In genomic region chr11:102453286-102453797, GRCh38 we compare ENCODE assay signal across 8 cellular contexts. TPM values are rescaled to one million over a fixed set of nuclear protein-coding genes. Genes with fewer than 3 reads are reported as not detected.
DNase-seq lines count a peak whose midpoint lies in the region; ATAC-seq and TF ChIP-seq lines count a peak whose summit lies in the region.

No MANE protein-coding gene starts in this region.

- no peaks in the 10 kb centered on the region for H4K20me1 ChIP-seq in fibroblast of lung (ENCODE audit: control insufficient read depth, extremely low read depth, insufficient read depth, low read length)

- H3K9me3 ChIP-seq in cardiac muscle cell (ENCODE audit: low read depth), result no peaks in the 10 kb centered on the region
- H3K9me3 ChIP-seq in WERI-Rb-1 (ENCODE audit: severe bottlenecking), result no peaks in the 10 kb centered on the region
- no peaks in the 10 kb centered on the region for H3K9me3 ChIP-seq in fibroblast of lung (ENCODE audit: control insufficient read depth, insufficient read depth, low read depth, low read length)

- H2AFZ ChIP-seq in fibroblast of lung (ENCODE audit: low read length), result peak overlapping the region; percentile 95

- H3K27me3 ChIP-seq in cardiac muscle cell (no peaks in the 10 kb centered on the region), WERI-Rb-1 (ENCODE audit: insufficient read depth, low read depth, severe bottlenecking) (no peaks in the 10 kb centered on the region), fibroblast of lung (ENCODE audit: control insufficient read depth, insufficient read depth, low read length) (no peaks in the 10 kb centered on the region)

- intact Hi-C loops in cardiac septum (cut with DNase I), result loop anchor here (2.0 kb wide), 1 partner anchor 107 kb away; the partner anchor contains the start of gene BIRC2

- ATAC-seq in GM18873 (IDR thresholded peaks at IDR 0.05; ENCODE audit: low FRiP score, unreplicated experiment), result no peak

- H3K4me1 ChIP-seq in cardiac muscle cell (ENCODE audit: low read depth), result peaks cover 3% of the 10 kb centered on the region
- peaks cover 10% of the 10 kb centered on the region for H3K4me1 ChIP-seq in fibroblast of lung (ENCODE audit: control insufficient read depth, extremely low read depth, insufficient read depth, low read length)

- no peak for TF ChIP-seq CTCF in cardiac muscle cell (IDR thresholded peaks at IDR 0.05; ENCODE audit: low read depth, low read length)
- TF ChIP-seq CTCF in WERI-Rb-1 (IDR thresholded peaks at IDR 0.05; ENCODE audit: low read depth, low read length), result no peak
- TF ChIP-seq CTCF in fibroblast of lung (conservative IDR thresholded peaks at IDR 0.05 in 1 of 2, IDR thresholded peaks at IDR 0.05 in 1 of 2; ENCODE audit: low read depth in 1 of 2, low read length in 2 of 2), result no peak

- H3K4me3 ChIP-seq in cardiac muscle cell (peak overlapping the region; percentile 93), WERI-Rb-1 (ENCODE audit: low read depth, low read length) (peak overlapping the region; percentile 95), fibroblast of lung (replicated peaks in 1 of 4; ENCODE audit: control extremely low read depth in 1 of 4, insufficient read depth in 1 of 4, low read depth in 3 of 4, low read length in 4 of 4) (peak overlapping the region; percentile 73 to 91 (median 84))

- peak overlapping the region; percentile 87 for H3K27ac ChIP-seq in cardiac muscle cell
- peak overlapping the region; percentile 93 for H3K27ac ChIP-seq in WERI-Rb-1
- peak overlapping the region; percentile 87 for H3K27ac ChIP-seq in fibroblast of lung (ENCODE audit: insufficient read depth, low read length)

- H3K79me2 ChIP-seq in fibroblast of lung (ENCODE audit: control insufficient read depth, insufficient read depth, low read length), result peaks cover 33% of the 10 kb centered on the region

- H3K36me3 ChIP-seq in cardiac muscle cell, result no peaks in the 10 kb centered on the region
- peaks cover 10% of the 10 kb centered on the region for H3K36me3 ChIP-seq in WERI-Rb-1
- no peaks in the 10 kb centered on the region for H3K36me3 ChIP-seq in fibroblast of lung (ENCODE audit: control insufficient read depth, insufficient read depth, low read length)

- H3K4me2 ChIP-seq in fibroblast of lung (ENCODE audit: extremely low read depth, insufficient read depth, low read length), result peak overlapping the region; percentile 89

- H3K9ac ChIP-seq in fibroblast of lung (ENCODE audit: insufficient read depth, low read length), result peak overlapping the region; percentile 80

- DNase-seq in cardiac muscle cell (ENCODE audit: low read depth in 1 of 2, low spot score in 1 of 2) (no peak), cardiac septum (ENCODE audit: low spot score) (no peak), WERI-Rb-1 (no peak), fibroblast of lung (ENCODE audit: low read depth in 2 of 2) (no peak), pons (ENCODE audit: low spot score) (peak; percentile 56), islet precursor cell (no peak), H4 (ENCODE audit: low spot score) (no peak)

RNA-seq across cellular contexts. Expression of gene TMEM123, which starts 0.8 kb away (rescaled TPM):
- total RNA-seq in cardiac muscle cell (82.2 and 86.3 TPM in 2 replicates), cardiac septum (50.6 TPM), fibroblast of lung (124 and 127 TPM in 2 replicates)
- polyA plus RNA-seq in cardiac muscle cell (92.6 and 142 TPM in 2 replicates), fibroblast of lung (207 and 355 TPM in 2 replicates)
- 84.8 and 123 TPM in 2 replicates for polyA plus RNA-seq in fibroblast of lung (2012)
- 3.7 and 12.3 TPM in 2 replicates for polyA minus RNA-seq in fibroblast of lung (ENCODE audit: low replicate concordance)
- 83.7 and 116 TPM in 2 replicates for total RNA-seq in H4 (2014; rRNA removed; shearing (Covaris generic))
